In the genomic region with DNA sequence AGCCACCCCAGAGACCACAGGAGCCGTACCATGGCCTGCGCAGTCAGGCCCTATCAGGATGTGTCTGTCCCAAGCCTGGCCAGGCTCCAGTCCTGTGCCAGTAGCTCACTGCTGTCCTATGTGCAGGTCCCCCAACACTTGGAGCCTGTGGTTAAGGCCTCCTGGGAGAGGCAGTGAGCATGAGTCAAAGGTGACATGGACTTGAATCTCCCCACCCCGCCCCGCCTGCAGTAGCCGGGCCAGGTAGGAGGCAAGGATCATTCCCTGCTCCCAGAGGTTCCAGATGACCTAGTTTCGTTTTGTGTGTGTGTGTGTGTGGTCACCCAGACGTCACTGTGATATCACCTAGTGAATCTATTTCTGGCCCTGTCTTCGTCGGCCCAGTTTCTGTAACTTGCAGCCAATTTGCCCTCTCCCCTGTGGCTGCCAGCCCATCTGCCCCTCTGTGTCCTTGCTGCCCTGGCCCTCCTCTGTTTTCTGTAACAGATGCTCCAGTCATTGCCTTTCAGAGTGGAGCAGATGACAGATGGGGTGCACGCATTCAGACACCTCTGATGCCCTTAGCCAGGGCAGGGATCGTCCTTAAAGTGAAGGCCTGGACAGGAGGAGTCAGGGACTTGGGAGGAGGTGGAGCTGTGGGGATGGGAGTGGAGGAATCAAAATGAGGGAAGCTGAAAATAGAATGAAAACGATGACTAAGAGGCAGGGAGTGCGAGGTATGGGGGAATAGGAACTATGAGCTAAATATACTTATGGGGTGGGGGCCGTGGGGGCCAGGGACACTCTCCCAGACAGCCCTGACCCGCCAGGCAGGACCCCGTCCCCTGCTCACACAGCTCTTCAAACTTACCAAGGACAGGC, we compare ENCODE assay signal across 1 cellular context.
A peak's percentile ranks its signal among the peaks of the same experiment; 100 is the strongest.
TF ChIP-seq lines count a peak whose summit lies in the region.

No MANE protein-coding gene starts in this region.

TF ChIP-seq in IMR-90, 13 proteins besides CTCF, POLR2A, EP300 and RAD21 (continued from another document):
- TF ChIP-seq ELK1 (IDR thresholded peaks at IDR 0.05; ENCODE audit: borderline replicate concordance, low read depth, low read length) (no peak), SMC3 (IDR thresholded peaks at IDR 0.05; ENCODE audit: low read depth, low read length) (no peak), MXI1 (IDR thresholded peaks at IDR 0.05; ENCODE audit: borderline replicate concordance, low read depth, low read length) (no peak), CEBPB (IDR thresholded peaks at IDR 0.05; ENCODE audit: low read depth, low read length) (no peak), RFX5 (IDR thresholded peaks at IDR 0.05; ENCODE audit: low read depth, low read length) (no peak), FOS (IDR thresholded peaks at IDR 0.05; ENCODE audit: low read depth, low read length) (no peak), RCOR1 (IDR thresholded peaks at IDR 0.05; ENCODE audit: insufficient replicate concordance, low read length) (no peak), BHLHE40 (IDR thresholded peaks at IDR 0.05; ENCODE audit: low read depth, low read length) (0 out of 2 replicates have a peak, but pooled peaks have one; percentile 14)
- TF ChIP-seq, protein P1, sequence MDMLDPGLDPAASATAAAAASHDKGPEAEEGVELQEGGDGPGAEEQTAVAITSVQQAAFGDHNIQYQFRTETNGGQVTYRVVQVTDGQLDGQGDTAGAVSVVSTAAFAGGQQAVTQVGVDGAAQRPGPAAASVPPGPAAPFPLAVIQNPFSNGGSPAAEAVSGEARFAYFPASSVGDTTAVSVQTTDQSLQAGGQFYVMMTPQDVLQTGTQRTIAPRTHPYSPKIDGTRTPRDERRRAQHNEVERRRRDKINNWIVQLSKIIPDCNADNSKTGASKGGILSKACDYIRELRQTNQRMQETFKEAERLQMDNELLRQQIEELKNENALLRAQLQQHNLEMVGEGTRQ (IDR thresholded peaks at IDR 0.05; ENCODE audit: low read depth, low read length): no peak
